In the genomic region with DNA sequence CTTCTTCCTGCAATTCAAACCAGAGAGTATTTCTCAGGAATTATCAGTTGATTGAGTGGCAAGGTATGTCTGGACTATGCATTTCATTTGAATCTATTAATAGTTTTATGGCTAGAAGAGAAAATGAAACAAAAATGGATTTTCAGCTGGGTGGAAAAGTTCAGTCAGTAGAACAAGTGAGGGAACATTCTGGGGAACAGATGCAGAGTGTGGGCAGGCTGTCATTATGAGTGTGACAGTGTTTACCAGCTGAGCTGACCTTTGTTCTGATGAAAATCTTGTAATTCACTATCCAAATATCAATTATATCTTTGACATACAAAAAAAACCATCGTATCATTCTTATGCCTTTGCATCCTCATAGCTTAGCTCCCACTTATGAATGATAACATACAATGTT, we compare ENCODE assay signal across 29 cellular contexts. TPM values are rescaled to one million over a fixed set of nuclear protein-coding genes. Genes with fewer than 3 reads are reported as not detected.
DNase-seq lines count a peak whose midpoint lies in the region; ATAC-seq and TF ChIP-seq lines count a peak whose summit lies in the region.
"Had no signal": no experiment of that assay in that cellular context is flagged by ENCODE, and none has a peak within 500 bp of the region (broad histone marks: within the 10 kb centered on the region; RNA-seq: fewer than 3 reads in every experiment).

No MANE protein-coding gene starts in this region.

- H3K36me3 Mint-ChIP-seq in natural killer cell treated with Interleukin-12 subunit alpha and Interleukin-12 subunit beta and Interleukin-15 and Interleukin-18, amount 100 ng/mL, for 72 hours: no peaks in the 10 kb centered on the region
- H3K36me3 Mint-ChIP-seq in natural killer cell: no peaks in the 10 kb centered on the region
- no peaks in the 10 kb centered on the region for H3K36me3 Mint-ChIP-seq in activated CD4-positive, alpha-beta T cell treated with anti-CD3 and anti-CD28 coated beads, Interleukin-2, amount 10 ng/mL, durations not matched to agents 7 days and 5 days (ENCODE audit: low read depth)
- no peaks in the 10 kb centered on the region for H3K36me3 Mint-ChIP-seq in stimulated activated effector memory CD8-positive, alpha-beta T cell treated with anti-CD3 and anti-CD28 coated beads, Interleukin-12 subunit alpha, Interleukin-12 subunit beta, amount 100 ng/mL, for 72 hours

- peaks cover 41 to 58% of the 10 kb centered on the region in 2 donors for H3K27me3 Mint-ChIP-seq in natural killer cell treated with Interleukin-12 subunit alpha and Interleukin-12 subunit beta and Interleukin-15 and Interleukin-18, amount 100 ng/mL, for 72 hours
- peaks cover 25 to 46% of the 10 kb centered on the region in 2 donors for H3K27me3 Mint-ChIP-seq in natural killer cell (ENCODE audit: low read depth in 2 of 2)
- peaks cover 14% of the 10 kb centered on the region for H3K27me3 Mint-ChIP-seq in activated CD4-positive, alpha-beta T cell treated with anti-CD3 and anti-CD28 coated beads, Interleukin-2, amount 10 ng/mL, durations not matched to agents 7 days and 5 days

- POLR2A ChIA-PET in activated CD4-positive, alpha-beta T cell treated with anti-CD3 and anti-CD28 coated beads, Interleukin-2, amount 10 ng/mL, durations not matched to agents 7 days and 5 days (lab: Charles Lee): no interaction called here

- peak overlapping the region; percentile 15 for H3K4me3 Mint-ChIP-seq in natural killer cell treated with Interleukin-12 subunit alpha and Interleukin-12 subunit beta and Interleukin-15 and Interleukin-18, amount 100 ng/mL, for 72 hours
- H3K4me3 Mint-ChIP-seq in natural killer cell: no peak overlapping the region
- peak overlapping the region; percentile 36 for H3K4me3 Mint-ChIP-seq in activated CD4-positive, alpha-beta T cell treated with anti-CD3 and anti-CD28 coated beads, Interleukin-2, amount 10 ng/mL, durations not matched to agents 7 days and 5 days
- H3K4me3 Mint-ChIP-seq in stimulated activated effector memory CD8-positive, alpha-beta T cell treated with anti-CD3 and anti-CD28 coated beads, Interleukin-12 subunit alpha, Interleukin-12 subunit beta, amount 100 ng/mL, for 72 hours: peak overlapping the region; percentile 30
- H3K4me3 Mint-ChIP-seq: central memory CD8-positive, alpha-beta T cell; neural crest cell had no signal

- DNase-seq in natural killer cell treated with Interleukin-12 subunit alpha and Interleukin-12 subunit beta and Interleukin-15 and Interleukin-18, amount 100 ng/mL, for 72 hours (ENCODE audit: low spot score): no peak
- DNase-seq in natural killer cell (no peak), KBM-7 (no peak), HuH-7 (ENCODE audit: low spot score) (no peak)
- no peak for DNase-seq in activated CD4-positive, alpha-beta T cell treated with anti-CD3 and anti-CD28 coated beads, Interleukin-2, amount 10 ng/mL, durations not matched to agents 7 days and 5 days
- DNase-seq in activated naive CD4-positive, alpha-beta T cell treated with anti-CD3 and anti-CD28 coated beads, Interleukin-2, amount 50 U/mL, for 16 hours: peak; percentile 25
- DNase-seq in stimulated activated effector memory CD8-positive, alpha-beta T cell treated with anti-CD3 and anti-CD28 coated beads, Interleukin-12 subunit alpha, Interleukin-12 subunit beta, amount 100 ng/mL, for 72 hours (ENCODE audit: low spot score in 2 of 2): no peak
- DNase-seq: lower lobe of right lung; NCI-H1092; NCI-H187 treated with DMSO at 0.1 percent for 48 hours; NCI-H526; right cardiac atrium; SJCRH30; spleen; stimulated activated CD8-positive, alpha-beta memory T cell treated with anti-CD3 and anti-CD28 coated beads, Interleukin-4, amount 100 ng/mL, for 48 hours; upper lobe of right lung had no signal

- H3K9me3 Mint-ChIP-seq in natural killer cell treated with Interleukin-12 subunit alpha and Interleukin-12 subunit beta and Interleukin-15 and Interleukin-18, amount 100 ng/mL, for 72 hours: no peaks in the 10 kb centered on the region
- no peaks in the 10 kb centered on the region for H3K9me3 Mint-ChIP-seq in natural killer cell
- no peaks in the 10 kb centered on the region for H3K9me3 Mint-ChIP-seq in activated CD4-positive, alpha-beta T cell treated with anti-CD3 and anti-CD28 coated beads, Interleukin-2, amount 10 ng/mL, durations not matched to agents 7 days and 5 days
- H3K9me3 Mint-ChIP-seq in stimulated activated effector memory CD8-positive, alpha-beta T cell treated with anti-CD3 and anti-CD28 coated beads, Interleukin-12 subunit alpha, Interleukin-12 subunit beta, amount 100 ng/mL, for 72 hours: no peaks in the 10 kb centered on the region
- H3K9me3 Mint-ChIP-seq: central memory CD8-positive, alpha-beta T cell; neural crest cell had no signal

- CTCF ChIA-PET in activated CD4-positive, alpha-beta T cell treated with anti-CD3 and anti-CD28 coated beads, Interleukin-2, amount 10 ng/mL, durations not matched to agents 7 days and 5 days (lab: Charles Lee): no interaction called here

- ATAC-seq in natural killer cell treated with Interleukin-12 subunit alpha and Interleukin-12 subunit beta and Interleukin-15 and Interleukin-18, amount 100 ng/mL, for 72 hours: no peak
- ATAC-seq in natural killer cell (no peak), HG02970 (IDR thresholded peaks at IDR 0.05; ENCODE audit: low FRiP score, unreplicated experiment) (no peak)
- peak; percentile 65 for ATAC-seq in stimulated activated effector memory CD8-positive, alpha-beta T cell treated with anti-CD3 and anti-CD28 coated beads, Interleukin-12 subunit alpha, Interleukin-12 subunit beta, amount 100 ng/mL, for 72 hours
- ATAC-seq: HCT116, HepG2, lower lobe of right lung, right cardiac atrium, upper lobe of right lung had no signal

- no peaks in the 10 kb centered on the region for H3K4me1 Mint-ChIP-seq in natural killer cell treated with Interleukin-12 subunit alpha and Interleukin-12 subunit beta and Interleukin-15 and Interleukin-18, amount 100 ng/mL, for 72 hours (ENCODE audit: low read depth in 2 of 2)
- no peaks in the 10 kb centered on the region for H3K4me1 Mint-ChIP-seq in natural killer cell
- H3K4me1 Mint-ChIP-seq in activated CD4-positive, alpha-beta T cell treated with anti-CD3 and anti-CD28 coated beads, Interleukin-2, amount 10 ng/mL, durations not matched to agents 7 days and 5 days: peaks cover 9% of the 10 kb centered on the region
- peaks cover 13% of the 10 kb centered on the region for H3K4me1 Mint-ChIP-seq in stimulated activated effector memory CD8-positive, alpha-beta T cell treated with anti-CD3 and anti-CD28 coated beads, Interleukin-12 subunit alpha, Interleukin-12 subunit beta, amount 100 ng/mL, for 72 hours
- H3K4me1 Mint-ChIP-seq: central memory CD8-positive, alpha-beta T cell had no signal

- no peak for TF ChIP-seq CTCF in natural killer cell (IDR thresholded peaks at IDR 0.05)

- in situ Hi-C loops in KBM-7 (cut with MboI; ENCODE audit: low pct_unique_long_range_greater_than_20kb, low sequenced_read_pairs): no loop called here

- intact Hi-C loops in natural killer cell (cut with micrococcal nuclease): no loop called here

- H3K27ac Mint-ChIP-seq in natural killer cell treated with Interleukin-12 subunit alpha and Interleukin-12 subunit beta and Interleukin-15 and Interleukin-18, amount 100 ng/mL, for 72 hours: peak overlapping the region in 1 of 2 donors; percentile 6
- no peak overlapping the region for H3K27ac Mint-ChIP-seq in natural killer cell
- no peak overlapping the region for H3K27ac Mint-ChIP-seq in activated CD4-positive, alpha-beta T cell treated with anti-CD3 and anti-CD28 coated beads, Interleukin-2, amount 10 ng/mL, durations not matched to agents 7 days and 5 days
- H3K27ac Mint-ChIP-seq in stimulated activated effector memory CD8-positive, alpha-beta T cell treated with anti-CD3 and anti-CD28 coated beads, Interleukin-12 subunit alpha, Interleukin-12 subunit beta, amount 100 ng/mL, for 72 hours: no peak overlapping the region

RNA-seq across cellular contexts. Expression of gene CLC, which starts 2.6 kb away (rescaled TPM):
- total RNA-seq in natural killer cell treated with Interleukin-12 subunit alpha and Interleukin-12 subunit beta and Interleukin-15 and Interleukin-18, amount 100 ng/mL, for 72 hours: 10 to 100 TPM in 1 of 2 donors, under 1 TPM in 1; 0.64 to 19.2 TPM
- 100 to 1,000 TPM in 1 of 3 donors, 10 to 100 TPM in 1, not detected in 1; 11.2 to 487 TPM for total RNA-seq in natural killer cell
- not detected for total RNA-seq in activated CD4-positive, alpha-beta T cell treated with anti-CD3 and anti-CD28 coated beads, Interleukin-2, amount 10 ng/mL, durations not matched to agents 7 days and 5 days
- total RNA-seq: astrocyte, Daoy, dermis microvascular lymphatic vessel endothelial cell, endothelial cell of umbilical vein, HepG2, kidney epithelial cell, lower lobe of right lung, neural crest cell, right cardiac atrium, SJCRH30, subcutaneous adipose tissue, upper lobe of right lung had no signal

RNA-seq across cellular contexts. Expression of gene LGALS14, which starts 36.1 kb away (rescaled TPM):
- total RNA-seq in natural killer cell treated with Interleukin-12 subunit alpha and Interleukin-12 subunit beta and Interleukin-15 and Interleukin-18, amount 100 ng/mL, for 72 hours: not detected
- total RNA-seq in natural killer cell: not detected
- not detected for total RNA-seq in activated CD4-positive, alpha-beta T cell treated with anti-CD3 and anti-CD28 coated beads, Interleukin-2, amount 10 ng/mL, durations not matched to agents 7 days and 5 days
- total RNA-seq: astrocyte, Daoy, dermis microvascular lymphatic vessel endothelial cell, endothelial cell of umbilical vein, HepG2, kidney epithelial cell, lower lobe of right lung, neural crest cell, right cardiac atrium, SJCRH30, spleen, subcutaneous adipose tissue, upper lobe of right lung had no signal

RNA-seq across cellular contexts. Expression of gene LEUTX, which starts 38.3 kb away (rescaled TPM):
- not detected for total RNA-seq in natural killer cell treated with Interleukin-12 subunit alpha and Interleukin-12 subunit beta and Interleukin-15 and Interleukin-18, amount 100 ng/mL, for 72 hours
- not detected for total RNA-seq in natural killer cell
- total RNA-seq in activated CD4-positive, alpha-beta T cell treated with anti-CD3 and anti-CD28 coated beads, Interleukin-2, amount 10 ng/mL, durations not matched to agents 7 days and 5 days: not detected
- total RNA-seq: astrocyte; Daoy; dermis microvascular lymphatic vessel endothelial cell; endothelial cell of umbilical vein; HepG2; kidney epithelial cell; lower lobe of right lung; mononuclear cell; neural crest cell; right cardiac atrium; SJCRH30; spleen; subcutaneous adipose tissue; T-helper 1 cell treated with Interleukin-12 subunit alpha and Interleukin-12 subunit beta and Interleukin-4 antibody, amounts not matched to agents 30 ng/mL and 1 ng/mL, for 36 hours; upper lobe of right lung had no signal
